In the genomic region with DNA sequence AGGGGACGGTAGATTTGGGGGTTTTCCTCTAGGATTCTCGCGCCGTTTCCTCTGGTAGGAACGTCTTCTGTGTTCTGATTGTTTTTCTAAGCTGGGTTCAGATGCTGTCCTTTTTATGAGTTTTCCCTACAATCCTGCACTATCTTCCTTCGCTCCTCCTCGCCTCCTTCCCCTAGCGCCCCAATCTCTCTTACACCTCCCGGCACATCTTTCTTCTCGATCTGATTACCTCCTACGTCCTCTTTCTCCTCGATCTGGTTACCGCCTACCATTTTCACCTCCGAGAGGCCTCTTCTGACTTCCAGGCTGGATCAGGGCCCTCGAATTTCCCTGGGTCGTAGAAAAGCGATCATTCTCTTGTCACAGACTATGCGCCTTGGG, we compare ENCODE assay signal across 8 cellular contexts. TPM values are rescaled to one million over a fixed set of nuclear protein-coding genes. Genes with fewer than 3 reads are reported as not detected.
DNase-seq lines count a peak whose midpoint lies in the region; ATAC-seq and TF ChIP-seq lines count a peak whose summit lies in the region.

No MANE protein-coding gene starts in this region.

- peak overlapping the region; percentile 99 for H3K4me3 Mint-ChIP-seq in glutamatergic neuron (ENCODE audit: unreplicated experiment)

- H3K27me3 Mint-ChIP-seq in glutamatergic neuron (ENCODE audit: unreplicated experiment) = peaks cover 6% of the 10 kb centered on the region

- peaks cover 39% of the 10 kb centered on the region for H3K36me3 ChIP-seq in skeletal muscle satellite cell (ENCODE audit: insufficient read depth, low read length)

- H3K9me3 Mint-ChIP-seq in glutamatergic neuron (ENCODE audit: unreplicated experiment) = peaks cover 6% of the 10 kb centered on the region

- DNase-seq in GM12865 (ENCODE audit: low read depth) = no peak
- no peak for DNase-seq in glutamatergic neuron
- DNase-seq in NCI-H1436 treated with DMSO at 0.1 percent for 48 hours (lab: John Stamatoyannopoulos, UW) = no peak
- no peak for DNase-seq in GF-D8 (lab: John Stamatoyannopoulos, UW)
- DNase-seq in HK-2 (ENCODE audit: unreplicated experiment) = no peak

- peak overlapping the region; percentile 97 for H3K9ac ChIP-seq in skeletal muscle satellite cell (ENCODE audit: low read depth, low read length)

- H3K4me1 Mint-ChIP-seq in glutamatergic neuron (ENCODE audit: low read depth, unreplicated experiment) = peaks cover 17% of the 10 kb centered on the region

- no peaks in the 10 kb centered on the region for H3K9me3 ChIP-seq in skeletal muscle satellite cell (replicated peaks; ENCODE audit: low read length)

- TF ChIP-seq CTCF in GM12865 (IDR thresholded peaks at IDR 0.05; ENCODE audit: insufficient read depth, low read depth, low read length, missing control alignments) (no peak), WI38 (IDR thresholded peaks at IDR 0.05; ENCODE audit: low read depth, low read length) (no peak), glutamatergic neuron (IDR thresholded peaks at IDR 0.05; ENCODE audit: partially characterized antibody, unreplicated experiment) (no peak)

- peaks cover 6% of the 10 kb centered on the region for H3K36me3 Mint-ChIP-seq in glutamatergic neuron (ENCODE audit: unreplicated experiment)

- no peaks in the 10 kb centered on the region for H3K27me3 ChIP-seq in skeletal muscle satellite cell (ENCODE audit: control insufficient read depth, insufficient read depth, low read length)

- peaks cover 32% of the 10 kb centered on the region for H3K4me1 ChIP-seq in skeletal muscle satellite cell (ENCODE audit: control insufficient read depth, insufficient read depth, low read length)

- peak overlapping the region; percentile 97 for H3K27ac Mint-ChIP-seq in glutamatergic neuron (ENCODE audit: unreplicated experiment)

- ATAC-seq in HG02798 (IDR thresholded peaks at IDR 0.05; ENCODE audit: poor library complexity, unreplicated experiment) = peak; percentile 1

- H3K4me2 ChIP-seq in skeletal muscle satellite cell (ENCODE audit: low read length) = peak overlapping the region; percentile 91

- peak overlapping the region; percentile 73 for H3K4me3 ChIP-seq in GM12865 (ENCODE audit: low read depth, low read length)
- H3K4me3 ChIP-seq in WI38 (ENCODE audit: low read depth, low read length) = peak overlapping the region; percentile 93
- peak overlapping the region; percentile 93 for H3K4me3 ChIP-seq in skeletal muscle satellite cell (ENCODE audit: low read length)

RNA-seq across cellular contexts. Expression of a gene that starts 0.4 kb away (rescaled TPM):
- total RNA-seq in glutamatergic neuron (ENCODE audit: unreplicated experiment) = 73.9 TPM
- 114 and 123 TPM in 2 replicates for total RNA-seq in skeletal muscle satellite cell (2012; rRNA removed)

RNA-seq across cellular contexts. Expression of a gene that starts 0.8 kb away (rescaled TPM):
- 134 TPM for total RNA-seq in glutamatergic neuron (ENCODE audit: unreplicated experiment)
- total RNA-seq in skeletal muscle satellite cell (2012; rRNA removed) = 59.6 and 61.2 TPM in 2 replicates

RNA-seq across cellular contexts. Expression of a gene that starts 29.4 kb away (rescaled TPM):
- total RNA-seq in glutamatergic neuron (ENCODE audit: unreplicated experiment) = 5.5 TPM
- total RNA-seq in skeletal muscle satellite cell (2012; rRNA removed) = 5.7 and 7.4 TPM in 2 replicates

RNA-seq across cellular contexts. Expression of a gene that starts 29.6 kb away (rescaled TPM):
- 106 TPM for total RNA-seq in glutamatergic neuron (ENCODE audit: unreplicated experiment)
- total RNA-seq in skeletal muscle satellite cell (2012; rRNA removed) = 19.9 and 28.1 TPM in 2 replicates

RNA-seq across cellular contexts. Expression of a gene that starts 34.7 kb away (rescaled TPM):
- 9.5 TPM for total RNA-seq in glutamatergic neuron (ENCODE audit: unreplicated experiment)
- total RNA-seq in skeletal muscle satellite cell (2012; rRNA removed) = 391 and 451 TPM in 2 replicates
